In the genomic region with DNA sequence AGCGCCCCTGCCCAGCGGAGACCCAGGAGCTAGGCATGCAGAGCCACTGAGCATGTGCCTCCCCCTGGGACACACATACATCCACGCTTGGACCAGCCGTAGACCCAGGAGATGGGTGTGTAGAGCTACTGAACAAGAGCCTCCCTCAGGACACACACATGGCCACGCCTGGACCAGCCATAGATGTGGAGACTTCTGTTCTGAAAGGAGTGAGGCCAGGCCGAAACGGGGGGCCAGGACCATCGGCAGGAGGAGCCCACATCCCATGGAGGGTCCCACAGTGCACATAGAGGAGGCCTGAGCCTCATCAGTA, we compare ENCODE assay signal across 16 cellular contexts.
DNase-seq lines count a peak whose midpoint lies in the region; ATAC-seq and TF ChIP-seq lines count a peak whose summit lies in the region.
"Had no signal": no experiment of that assay in that cellular context is flagged by ENCODE, and none has a peak within 500 bp of the region (broad histone marks: within the 10 kb centered on the region; RNA-seq: fewer than 3 reads in every experiment).

No MANE protein-coding gene starts in this region.

- no peak overlapping the region for H2BK5ac ChIP-seq in neuronal stem cell (ENCODE audit: low read length)

- H3K18ac ChIP-seq in neuronal stem cell (ENCODE audit: low read length), result peak overlapping the region; percentile 48

- H3K4me3 Mint-ChIP-seq in stimulated activated effector memory CD8-positive, alpha-beta T cell treated with anti-CD3 and anti-CD28 coated beads, Interleukin-12 subunit alpha, Interleukin-12 subunit beta, amount 100 ng/mL, for 72 hours, result no peak overlapping the region
- H3K4me3 Mint-ChIP-seq: CD4-positive, alpha-beta memory T cell; HFFc6 had no signal

- H3K23ac ChIP-seq in neuronal stem cell (ENCODE audit: low read depth, low read length, poor library complexity), result no peak overlapping the region

- H3K4me3 ChIP-seq in Panc1 (ENCODE audit: low read depth in 2 of 2, low read length in 2 of 2) (no peak overlapping the region), esophagus muscularis mucosa (no peak overlapping the region), neuronal stem cell (ENCODE audit: low read length in 2 of 2) (no peak overlapping the region)
- H3K4me3 ChIP-seq: HAP-1 had no signal

- no peak overlapping the region for H4K91ac ChIP-seq in neuronal stem cell (ENCODE audit: low read depth, low read length, poor library complexity)

- BruUV-seq in Panc1 (replicated peaks; lab: Mats Ljungman, UMichigan), result no TSS peak

- in situ Hi-C loops in Panc1 (cut with HindIII; ENCODE audit: low pct_unique_long_range_greater_than_20kb, low sequenced_read_pairs), result no loop called here

- no peak for TF ChIP-seq EP300 in esophagus muscularis mucosa (IDR thresholded peaks at IDR 0.05)

- CTCF ChIA-PET in Panc1 (lab: Charles Lee), result no interaction called here

- no peak overlapping the region for H2AK5ac ChIP-seq in neuronal stem cell (ENCODE audit: low read depth, low read length)

- H3K9ac ChIP-seq in neuronal stem cell (ENCODE audit: low read depth, low read length, poor library complexity), result peak overlapping the region; percentile 68

- peak overlapping the region; percentile 22 for H2BK12ac ChIP-seq in neuronal stem cell (ENCODE audit: low read length)

- TF ChIP-seq CTCF in Panc1 (IDR thresholded peaks at IDR 0.05), result no peak
- TF ChIP-seq CTCF in esophagus muscularis mucosa (IDR thresholded peaks at IDR 0.05), result no peak

- no peak overlapping the region for H3K4ac ChIP-seq in neuronal stem cell (ENCODE audit: low read length)

- no peak overlapping the region for H2BK15ac ChIP-seq in neuronal stem cell (ENCODE audit: low read length)

- 100% methylated on average over 2 of the region's 8 CpGs for WGBS in esophagus muscularis mucosa
- no CpG with 5 or more reads among the region's 8 CpGs for WGBS in neuronal stem cell (ENCODE audit: extremely low coverage in 2 of 2, insufficient read length in 2 of 2, insufficient replicate concordance in 1 of 2), 2 donors

- no peak overlapping the region for H2AFZ ChIP-seq in neuronal stem cell (ENCODE audit: low read length)

- no peaks in the 10 kb centered on the region for H3K4me1 ChIP-seq in Panc1 (ENCODE audit: control insufficient read depth, insufficient read depth, low read length)
- no peaks in the 10 kb centered on the region for H3K4me1 ChIP-seq in esophagus muscularis mucosa
- no peaks in the 10 kb centered on the region for H3K4me1 ChIP-seq in neuronal stem cell (ENCODE audit: control insufficient read depth in 2 of 2, insufficient read depth in 1 of 2, low read depth in 1 of 2, low read length in 2 of 2)
- H3K4me1 ChIP-seq: HAP-1 had no signal

- intact Hi-C loops in Panc1 (cut with micrococcal nuclease; ENCODE audit: unreplicated experiment), result no loop called here
- intact Hi-C loops in esophagus muscularis mucosa (cut with DNase I), result no loop called here

- H3K79me1 ChIP-seq in neuronal stem cell (ENCODE audit: low read depth, low read length), result peaks cover 3% of the 10 kb centered on the region

- peaks cover 14% of the 10 kb centered on the region for H3K27me3 ChIP-seq in Panc1 (ENCODE audit: control insufficient read depth, insufficient read depth, low read length)
- H3K27me3 ChIP-seq in esophagus muscularis mucosa, result peaks cover 0 to 30% (median 0%) of the 10 kb centered on the region in 4 donors
- no peaks in the 10 kb centered on the region for H3K27me3 ChIP-seq in neuronal stem cell (ENCODE audit: control insufficient read depth in 3 of 3, insufficient read depth in 3 of 3, low read depth in 1 of 3, low read length in 3 of 3)

- DNase-seq in Panc1 (ENCODE audit: low read depth, low spot score) (no peak), esophagus muscularis mucosa (ENCODE audit: extremely low spot score) (peak; percentile 60), neuronal stem cell (ENCODE audit: low spot score) (no peak), NCI-H82 treated with DMSO at 0.1 percent for 48 hours (lab: John Stamatoyannopoulos, UW; ENCODE audit: unreplicated experiment) (no peak), SIG-M5 (lab: John Stamatoyannopoulos, UW) (no peak)
- DNase-seq in stimulated activated effector memory CD8-positive, alpha-beta T cell treated with anti-CD3 and anti-CD28 coated beads, Interleukin-12 subunit alpha, Interleukin-12 subunit beta, amount 100 ng/mL, for 72 hours (ENCODE audit: low spot score in 2 of 2), result no peak
- DNase-seq: C1 segment of cervical spinal cord; Calu3; CD4-positive, alpha-beta memory T cell; COR-L47; DMS153; DND-41; GOT3; HFFc6 had no signal

- POLR2A ChIA-PET in Panc1 (lab: Charles Lee), result no interaction called here

- H3K36me3 ChIP-seq in Panc1 (ENCODE audit: control insufficient read depth, insufficient read depth, low read length) (no peaks in the 10 kb centered on the region), esophagus muscularis mucosa (no peaks in the 10 kb centered on the region), neuronal stem cell (replicated peaks in 1 of 2; ENCODE audit: control insufficient read depth in 2 of 2, insufficient read depth in 2 of 2, low read length in 2 of 2) (no peaks in the 10 kb centered on the region)
- H3K36me3 ChIP-seq: HAP-1 had no signal

- ATAC-seq in Panc1 (peak; percentile 21; the same call in 1 of the 2 replicates), HG02840 (IDR thresholded peaks at IDR 0.05; ENCODE audit: low FRiP score, unreplicated experiment) (no peak)
- ATAC-seq in stimulated activated effector memory CD8-positive, alpha-beta T cell treated with anti-CD3 and anti-CD28 coated beads, Interleukin-12 subunit alpha, Interleukin-12 subunit beta, amount 100 ng/mL, for 72 hours, result peak; percentile 31

- H3K9me3 ChIP-seq in Panc1 (ENCODE audit: control insufficient read depth, insufficient read depth, low read depth, low read length) (peaks cover 4% of the 10 kb centered on the region; the same call in 1 of the 2 replicates), esophagus muscularis mucosa (no peaks in the 10 kb centered on the region), neuronal stem cell (replicated peaks in 1 of 2; ENCODE audit: control insufficient read depth in 2 of 2, insufficient read depth in 1 of 2, low read depth in 1 of 2, low read length in 2 of 2) (peaks cover 0 to 4% of the 10 kb centered on the region in 2 donors)
- H3K9me3 ChIP-seq: HAP-1 had no signal

- no peak for TF ChIP-seq POLR2A in esophagus muscularis mucosa (IDR thresholded peaks at IDR 0.05; ENCODE audit: low read depth)

- no peak overlapping the region for H3K14ac ChIP-seq in neuronal stem cell (ENCODE audit: low read length)

- H3K36me3 Mint-ChIP-seq in stimulated activated effector memory CD8-positive, alpha-beta T cell treated with anti-CD3 and anti-CD28 coated beads, Interleukin-12 subunit alpha, Interleukin-12 subunit beta, amount 100 ng/mL, for 72 hours, result no peaks in the 10 kb centered on the region
- H3K36me3 Mint-ChIP-seq: CD4-positive, alpha-beta memory T cell had no signal

- no peak overlapping the region for H3K27ac Mint-ChIP-seq in stimulated activated effector memory CD8-positive, alpha-beta T cell treated with anti-CD3 and anti-CD28 coated beads, Interleukin-12 subunit alpha, Interleukin-12 subunit beta, amount 100 ng/mL, for 72 hours
- H3K27ac Mint-ChIP-seq: CD4-positive, alpha-beta memory T cell; HFFc6 had no signal

- no peak overlapping the region for H3K27ac ChIP-seq in Panc1 (ENCODE audit: low read length)
- no peak overlapping the region for H3K27ac ChIP-seq in esophagus muscularis mucosa (replicated peaks in 1 of 4)
- H3K27ac ChIP-seq in neuronal stem cell (replicated peaks; ENCODE audit: low read length), result no peak overlapping the region

- peaks cover 4% of the 10 kb centered on the region for H3K9me3 Mint-ChIP-seq in stimulated activated effector memory CD8-positive, alpha-beta T cell treated with anti-CD3 and anti-CD28 coated beads, Interleukin-12 subunit alpha, Interleukin-12 subunit beta, amount 100 ng/mL, for 72 hours

- no peak overlapping the region for H3K4me2 ChIP-seq in neuronal stem cell (ENCODE audit: insufficient read depth, low read length, poor library complexity, severe bottlenecking)

- H3K4me1 Mint-ChIP-seq in stimulated activated effector memory CD8-positive, alpha-beta T cell treated with anti-CD3 and anti-CD28 coated beads, Interleukin-12 subunit alpha, Interleukin-12 subunit beta, amount 100 ng/mL, for 72 hours, result no peaks in the 10 kb centered on the region
- H3K4me1 Mint-ChIP-seq: CD4-positive, alpha-beta memory T cell had no signal

- no peak overlapping the region for H2BK120ac ChIP-seq in neuronal stem cell (ENCODE audit: low read depth, low read length)

- H4K8ac ChIP-seq in neuronal stem cell (ENCODE audit: low read depth, low read length), result peak overlapping the region; percentile 17
